In the genomic region with DNA sequence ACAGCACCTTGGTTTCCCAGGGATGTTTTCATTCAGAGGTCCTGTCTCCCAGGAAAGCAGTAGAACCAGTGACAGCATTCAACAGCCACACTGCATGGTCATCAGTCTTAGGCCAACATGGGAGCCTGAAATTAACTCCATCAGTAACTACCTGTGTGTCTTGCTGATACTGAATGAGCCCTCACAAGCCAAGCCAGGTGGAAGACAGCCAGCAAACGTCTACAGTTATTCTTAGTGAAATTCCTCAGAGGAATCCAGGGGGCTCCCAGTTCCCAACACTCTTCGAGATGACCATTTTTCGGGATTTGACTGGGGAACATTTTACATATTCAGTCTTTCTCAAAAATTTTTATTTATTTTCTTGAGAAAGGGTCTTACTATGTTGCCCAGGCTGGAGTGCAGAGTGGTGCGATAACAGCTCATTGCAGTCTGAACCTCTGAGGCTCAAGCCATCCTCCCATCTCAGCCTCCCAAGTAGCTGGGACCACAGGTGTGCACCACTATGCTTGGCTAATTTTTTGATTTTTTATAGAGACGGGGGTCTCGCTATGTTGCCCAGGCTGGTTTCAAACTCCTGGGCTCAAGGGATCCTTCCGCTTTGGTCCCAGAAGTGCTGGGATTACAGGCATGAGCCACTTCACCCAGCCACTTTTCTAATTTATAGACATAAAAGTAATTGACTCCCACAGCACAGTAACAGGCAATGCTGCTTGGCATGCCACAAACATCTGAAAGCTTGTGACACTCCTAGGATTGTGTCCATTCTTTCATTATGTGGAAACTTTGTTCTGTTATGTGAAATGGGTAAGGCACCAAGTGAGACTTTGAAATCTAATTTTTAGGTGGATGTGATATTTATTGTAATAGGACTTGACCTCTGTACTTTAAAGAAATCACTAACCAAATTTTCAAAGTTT, we compare ENCODE assay signal across 2 cellular contexts.
TF ChIP-seq lines count a peak whose summit lies in the region.

No MANE protein-coding gene starts in this region.

TF ChIP-seq in SK-N-SH, 30 proteins besides CTCF, POLR2A, EP300 and RAD21:
- TF ChIP-seq TAF1 (IDR thresholded peaks at IDR 0.05; ENCODE audit: borderline replicate concordance, low read depth, low read length) (no peak), ELF1 (IDR thresholded peaks at IDR 0.05) (no peak), RCOR1 (IDR thresholded peaks at IDR 0.05; ENCODE audit: low read length) (no peak), YY1 (IDR thresholded peaks at IDR 0.05; ENCODE audit: low read depth) (no peak), GATA2 (CRISPR knock-in tag; IDR thresholded peaks at IDR 0.05) (no peak), FOSL2 (IDR thresholded peaks at IDR 0.05; ENCODE audit: borderline replicate concordance, low read depth) (no peak), TCF12 (IDR thresholded peaks at IDR 0.05) (no peak), CHD2 (IDR thresholded peaks at IDR 0.05; ENCODE audit: low read length, partially characterized antibody) (no peak), SIN3A (IDR thresholded peaks at IDR 0.05; ENCODE audit: borderline replicate concordance, low read depth, low read length) (no peak), MXI1 (IDR thresholded peaks at IDR 0.05; ENCODE audit: low read depth, low read length) (no peak), FOXJ3 (CRISPR knock-in tag; IDR thresholded peaks at IDR 0.05) (no peak)
- TF ChIP-seq, protein P1, sequence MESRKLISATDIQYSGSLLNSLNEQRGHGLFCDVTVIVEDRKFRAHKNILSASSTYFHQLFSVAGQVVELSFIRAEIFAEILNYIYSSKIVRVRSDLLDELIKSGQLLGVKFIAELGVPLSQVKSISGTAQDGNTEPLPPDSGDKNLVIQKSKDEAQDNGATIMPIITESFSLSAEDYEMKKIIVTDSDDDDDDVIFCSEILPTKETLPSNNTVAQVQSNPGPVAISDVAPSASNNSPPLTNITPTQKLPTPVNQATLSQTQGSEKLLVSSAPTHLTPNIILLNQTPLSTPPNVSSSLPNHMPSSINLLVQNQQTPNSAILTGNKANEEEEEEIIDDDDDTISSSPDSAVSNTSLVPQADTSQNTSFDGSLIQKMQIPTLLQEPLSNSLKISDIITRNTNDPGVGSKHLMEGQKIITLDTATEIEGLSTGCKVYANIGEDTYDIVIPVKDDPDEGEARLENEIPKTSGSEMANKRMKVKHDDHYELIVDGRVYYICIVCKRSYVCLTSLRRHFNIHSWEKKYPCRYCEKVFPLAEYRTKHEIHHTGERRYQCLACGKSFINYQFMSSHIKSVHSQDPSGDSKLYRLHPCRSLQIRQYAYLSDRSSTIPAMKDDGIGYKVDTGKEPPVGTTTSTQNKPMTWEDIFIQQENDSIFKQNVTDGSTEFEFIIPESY (IDR thresholded peaks at IDR 0.05; ENCODE audit: borderline replicate concordance, low read depth) = no peak
- TF ChIP-seq, protein P2, sequence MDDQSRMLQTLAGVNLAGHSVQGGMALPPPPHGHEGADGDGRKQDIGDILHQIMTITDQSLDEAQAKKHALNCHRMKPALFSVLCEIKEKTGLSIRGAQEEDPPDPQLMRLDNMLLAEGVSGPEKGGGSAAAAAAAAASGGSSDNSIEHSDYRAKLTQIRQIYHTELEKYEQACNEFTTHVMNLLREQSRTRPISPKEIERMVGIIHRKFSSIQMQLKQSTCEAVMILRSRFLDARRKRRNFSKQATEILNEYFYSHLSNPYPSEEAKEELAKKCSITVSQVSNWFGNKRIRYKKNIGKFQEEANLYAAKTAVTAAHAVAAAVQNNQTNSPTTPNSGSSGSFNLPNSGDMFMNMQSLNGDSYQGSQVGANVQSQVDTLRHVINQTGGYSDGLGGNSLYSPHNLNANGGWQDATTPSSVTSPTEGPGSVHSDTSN (IDR thresholded peaks at IDR 0.05) = no peak

TF ChIP-seq in SK-N-SH treated with all-trans-retinoic acid at 6 μM for 48 hours, 23 proteins besides CTCF, POLR2A, EP300 and RAD21:
- TF ChIP-seq ZFP3 (CRISPR knock-in tag; IDR thresholded peaks at IDR 0.05) = no peak
- no peak for TF ChIP-seq TOX (CRISPR knock-in tag; IDR thresholded peaks at IDR 0.05; ENCODE audit: borderline replicate concordance)
- TF ChIP-seq ESRRG (CRISPR knock-in tag; IDR thresholded peaks at IDR 0.05) = no peak
- TF ChIP-seq, protein P3, sequence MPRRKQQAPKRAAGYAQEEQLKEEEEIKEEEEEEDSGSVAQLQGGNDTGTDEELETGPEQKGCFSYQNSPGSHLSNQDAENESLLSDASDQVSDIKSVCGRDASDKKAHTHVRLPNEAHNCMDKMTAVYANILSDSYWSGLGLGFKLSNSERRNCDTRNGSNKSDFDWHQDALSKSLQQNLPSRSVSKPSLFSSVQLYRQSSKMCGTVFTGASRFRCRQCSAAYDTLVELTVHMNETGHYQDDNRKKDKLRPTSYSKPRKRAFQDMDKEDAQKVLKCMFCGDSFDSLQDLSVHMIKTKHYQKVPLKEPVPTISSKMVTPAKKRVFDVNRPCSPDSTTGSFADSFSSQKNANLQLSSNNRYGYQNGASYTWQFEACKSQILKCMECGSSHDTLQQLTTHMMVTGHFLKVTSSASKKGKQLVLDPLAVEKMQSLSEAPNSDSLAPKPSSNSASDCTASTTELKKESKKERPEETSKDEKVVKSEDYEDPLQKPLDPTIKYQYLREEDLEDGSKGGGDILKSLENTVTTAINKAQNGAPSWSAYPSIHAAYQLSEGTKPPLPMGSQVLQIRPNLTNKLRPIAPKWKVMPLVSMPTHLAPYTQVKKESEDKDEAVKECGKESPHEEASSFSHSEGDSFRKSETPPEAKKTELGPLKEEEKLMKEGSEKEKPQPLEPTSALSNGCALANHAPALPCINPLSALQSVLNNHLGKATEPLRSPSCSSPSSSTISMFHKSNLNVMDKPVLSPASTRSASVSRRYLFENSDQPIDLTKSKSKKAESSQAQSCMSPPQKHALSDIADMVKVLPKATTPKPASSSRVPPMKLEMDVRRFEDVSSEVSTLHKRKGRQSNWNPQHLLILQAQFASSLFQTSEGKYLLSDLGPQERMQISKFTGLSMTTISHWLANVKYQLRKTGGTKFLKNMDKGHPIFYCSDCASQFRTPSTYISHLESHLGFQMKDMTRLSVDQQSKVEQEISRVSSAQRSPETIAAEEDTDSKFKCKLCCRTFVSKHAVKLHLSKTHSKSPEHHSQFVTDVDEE (CRISPR knock-in tag; IDR thresholded peaks at IDR 0.05) = no peak
- no peak for TF ChIP-seq ZNF70 (CRISPR knock-in tag; IDR thresholded peaks at IDR 0.05)
- no peak for TF ChIP-seq PPARA (CRISPR knock-in tag; IDR thresholded peaks at IDR 0.05; ENCODE audit: borderline replicate concordance)
- TF ChIP-seq GLIS3 (CRISPR knock-in tag; IDR thresholded peaks at IDR 0.05) = no peak
